Comparison of ENCODE assay signal across 8 cellular contexts in the genomic region with DNA sequence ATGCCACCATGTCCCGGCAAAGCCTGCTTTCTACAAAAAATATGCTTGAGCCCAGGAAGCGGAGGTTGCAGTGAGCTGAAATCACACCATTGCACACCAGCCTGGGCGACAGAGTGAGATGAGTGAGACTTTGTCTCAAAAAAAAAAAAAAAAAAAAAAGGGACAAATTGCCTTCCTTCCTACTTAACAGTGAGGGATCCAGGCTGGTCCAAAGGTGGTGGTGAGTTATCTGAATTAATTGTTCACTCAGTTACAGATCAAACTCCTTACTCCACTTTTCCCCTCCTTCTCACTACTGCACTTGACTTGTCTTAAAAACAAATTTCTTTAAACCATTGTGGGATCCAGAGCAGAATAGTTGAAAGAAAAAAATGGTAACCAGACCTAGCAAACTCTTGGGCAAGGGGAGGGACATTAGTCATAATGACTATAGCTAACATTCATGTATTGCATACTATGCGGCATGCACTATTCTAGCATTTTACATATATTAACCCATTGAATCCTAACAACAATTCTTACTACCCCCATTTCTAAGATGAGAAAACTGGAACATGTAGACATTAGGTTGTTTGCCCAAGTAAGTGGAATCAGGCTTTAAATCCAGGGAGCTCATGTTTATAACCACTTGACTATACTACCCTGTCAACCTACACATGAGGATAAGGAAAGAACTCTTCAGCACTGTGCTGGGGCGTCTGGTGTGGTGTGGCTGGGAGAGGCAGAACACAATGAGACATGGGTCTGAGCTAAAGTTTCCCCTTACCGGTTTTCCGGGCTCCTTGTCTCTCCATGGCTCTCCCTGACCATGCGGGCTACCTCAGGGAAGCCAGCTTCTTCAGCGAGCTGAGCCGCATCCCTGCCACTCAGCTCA. TPM values are rescaled to one million over a fixed set of nuclear protein-coding genes. Genes with fewer than 3 reads are reported as not detected.
DNase-seq lines count a peak whose midpoint lies in the region; ATAC-seq and TF ChIP-seq lines count a peak whose summit lies in the region.

No MANE protein-coding gene starts in this region.

- DNase-seq in MG63 (no peak), colonic mucosa (no peak), KBM-7 (no peak), Ammon's horn (ENCODE audit: low spot score) (no peak)
- no peak for DNase-seq in activated effector memory CD4-positive, alpha-beta T cell treated with Interleukin-2 at 50 U/mL for 16 hours

- H3K27me3 Mint-ChIP-seq in nephron (ENCODE audit: low read depth) = no peaks in the 10 kb centered on the region

- H3K36me3 ChIP-seq in BLaER1 (peaks cover 35% of the 10 kb centered on the region), MG63 (peaks cover 32% of the 10 kb centered on the region), colonic mucosa (peaks cover 3% of the 10 kb centered on the region)

- H3K4me3 ChIP-seq in BLaER1 (peak overlapping the region; percentile 83), MG63 (peak overlapping the region; percentile 78), colonic mucosa (peak overlapping the region; percentile 87)

- H3K4me1 Mint-ChIP-seq in nephron = peaks cover 69% of the 10 kb centered on the region

- TF ChIP-seq CTCF in colonic mucosa (IDR thresholded peaks at IDR 0.05) (no peak), nephron (IDR thresholded peaks at IDR 0.05; ENCODE audit: unreplicated experiment in 3 of 3) (no peak)

- H3K4me3 Mint-ChIP-seq in nephron = peak overlapping the region; percentile 93 to 97 (median 95)

- H3K9ac ChIP-seq in BLaER1 (peak overlapping the region; percentile 91), colonic mucosa (ENCODE audit: low read depth in 2 of 2, low read length in 2 of 2) (peak overlapping the region; percentile 71 to 96)

- no peaks in the 10 kb centered on the region for H3K9me3 Mint-ChIP-seq in nephron

- ATAC-seq in HG02852 (IDR thresholded peaks at IDR 0.05; ENCODE audit: unreplicated experiment) = no peak

- H3K9me3 ChIP-seq in BLaER1 (no peaks in the 10 kb centered on the region), MG63 (no peaks in the 10 kb centered on the region), colonic mucosa (no peaks in the 10 kb centered on the region)

- in situ Hi-C loops in KBM-7 (cut with MboI; ENCODE audit: low pct_unique_long_range_greater_than_20kb, low sequenced_read_pairs) = no loop called here

- H3K4me2 ChIP-seq in BLaER1 = peak overlapping the region; percentile 100

- H3K27ac ChIP-seq in BLaER1 (peak overlapping the region; percentile 97), colonic mucosa (peak overlapping the region; percentile 91)

- no peaks in the 10 kb centered on the region for H3K27me3 ChIP-seq in BLaER1
- H3K27me3 ChIP-seq in MG63 = no peaks in the 10 kb centered on the region
- no peaks in the 10 kb centered on the region for H3K27me3 ChIP-seq in colonic mucosa

- peaks cover 67% of the 10 kb centered on the region for H3K4me1 ChIP-seq in BLaER1
- peaks cover 27% of the 10 kb centered on the region for H3K4me1 ChIP-seq in colonic mucosa

- H4K20me1 ChIP-seq in BLaER1 = peaks cover 13% of the 10 kb centered on the region; the same call in 1 of the 2 replicates

- intact Hi-C loops in colonic mucosa (cut with DNase I) = no loop called here

- H3K27ac Mint-ChIP-seq in nephron = peak overlapping the region; percentile 97 to 99 (median 99)

- peaks cover 30% of the 10 kb centered on the region for H3K36me3 Mint-ChIP-seq in nephron (ENCODE audit: low read depth)

RNA-seq across cellular contexts. Expression of a gene that starts 1.5 kb away (rescaled TPM):
- 21.4 and 24.2 TPM in 2 replicates for total RNA-seq in MG63 (2014; rRNA removed; shearing (Covaris generic); ENCODE audit: low replicate concordance)
- total RNA-seq in colonic mucosa = 10 to 100 TPM; 11.0 to 14.9 TPM

RNA-seq across cellular contexts. Expression of a gene that starts 2.6 kb away (rescaled TPM):
- 88.8 and 99.8 TPM in 2 replicates for total RNA-seq in MG63 (2014; rRNA removed; shearing (Covaris generic); ENCODE audit: low replicate concordance)
- 100 to 1,000 TPM; 140 to 152 TPM for total RNA-seq in colonic mucosa

RNA-seq across cellular contexts. Expression of a gene that starts 2.7 kb away (rescaled TPM):
- total RNA-seq in MG63 (2014; rRNA removed; shearing (Covaris generic); ENCODE audit: low replicate concordance) = 5.9 and 6.5 TPM in 2 replicates
- total RNA-seq in colonic mucosa = 10 to 100 TPM; 28.3 to 32.8 TPM

RNA-seq across cellular contexts. Expression of a gene that starts 6.5 kb away (rescaled TPM):
- 0.42 and 1.1 TPM in 2 replicates for total RNA-seq in MG63 (2014; rRNA removed; shearing (Covaris generic); ENCODE audit: low replicate concordance)
- 1 to 10 TPM; 4.4 to 9.0 TPM for total RNA-seq in colonic mucosa

RNA-seq across cellular contexts. Expression of a gene that starts 7.6 kb away (rescaled TPM):
- total RNA-seq in MG63 (2014; rRNA removed; shearing (Covaris generic); ENCODE audit: low replicate concordance) = 0.56 TPM in 1 of 2 replicates, not detected in the other
- 1 to 10 TPM; 1.6 to 2.4 TPM for total RNA-seq in colonic mucosa
